Comparison of ENCODE assay signal across 1 cellular context in genomic region chr11:102109896-102110760, GRCh38.
TF ChIP-seq lines count a peak whose summit lies in the region.

Gene YAP1 (plus strand): TSS chr11:102110447. CDS start chr11:102110849, 402 bp downstream.

TF ChIP-seq in HEK293, 187 proteins besides CTCF, POLR2A, EP300 and RAD21 (continued from another document and continues in another):
- 0 out of 2 replicates have a peak, but pooled peaks have one; percentile 33 for TF ChIP-seq ZNF580 (tag by site-specific recombination; IDR thresholded peaks at IDR 0.05)
- TF ChIP-seq HOXD13 (CRISPR knock-in tag; IDR thresholded peaks at IDR 0.05; ENCODE audit: borderline replicate concordance), result no peak
- no peak for TF ChIP-seq ZNF621 (tag by site-specific recombination; IDR thresholded peaks at IDR 0.05)
- TF ChIP-seq KLF7 (tag by site-specific recombination; IDR thresholded peaks at IDR 0.05; ENCODE audit: borderline replicate concordance), result peak; percentile 62; the same call in 1 of the 2 replicates
- TF ChIP-seq ZXDB (tag by site-specific recombination; IDR thresholded peaks at IDR 0.05), result peak; percentile 87
- TF ChIP-seq ZNF645 (tag by site-specific recombination; IDR thresholded peaks at IDR 0.05), result no peak
- no peak for TF ChIP-seq ZNF114 (tag by site-specific recombination; IDR thresholded peaks at IDR 0.05)
- TF ChIP-seq KLF1 (tag by site-specific recombination; IDR thresholded peaks at IDR 0.05), result peak; percentile 85
- TF ChIP-seq SCRT2 (tag by site-specific recombination; IDR thresholded peaks at IDR 0.05), result peak; percentile 51
- peak; percentile 74 for TF ChIP-seq ZNF629 (tag by site-specific recombination; IDR thresholded peaks at IDR 0.05)
- TF ChIP-seq ZBTB21 (tag by site-specific recombination; IDR thresholded peaks at IDR 0.05), result 0 out of 2 replicates have a peak, but pooled peaks have one; percentile 16
- TF ChIP-seq ZNF660 (tag by site-specific recombination; IDR thresholded peaks at IDR 0.05), result peak; percentile 85
- 0 out of 2 replicates have a peak, but pooled peaks have one; percentile 11 for TF ChIP-seq ZNF585B (tag by site-specific recombination; IDR thresholded peaks at IDR 0.05)
- TF ChIP-seq MYNN (tag by site-specific recombination; IDR thresholded peaks at IDR 0.05; ENCODE audit: borderline replicate concordance), result no peak; the same call in 1 of the 2 replicates
- TF ChIP-seq ZBTB8A (tag by site-specific recombination; IDR thresholded peaks at IDR 0.05), result peak; percentile 95
- peak; percentile 78; the same call in 1 of the 2 replicates for TF ChIP-seq PATZ1 (tag by site-specific recombination; IDR thresholded peaks at IDR 0.05)
- peak; percentile 49 for TF ChIP-seq PRDM10 (tag by site-specific recombination; IDR thresholded peaks at IDR 0.05)
- peak; percentile 76; the same call in 1 of the 2 replicates for TF ChIP-seq GLI4 (tag by site-specific recombination; IDR thresholded peaks at IDR 0.05)
- 0 out of 2 replicates have a peak, but pooled peaks have one; percentile 28 for TF ChIP-seq ZBTB1 (tag by site-specific recombination; IDR thresholded peaks at IDR 0.05)
- no peak for TF ChIP-seq ZNF664 (tag by site-specific recombination; IDR thresholded peaks at IDR 0.05)
- no peak; the same call in 1 of the 2 replicates for TF ChIP-seq ZNF548 (tag by site-specific recombination; IDR thresholded peaks at IDR 0.05)
- TF ChIP-seq KLF17 (tag by site-specific recombination; IDR thresholded peaks at IDR 0.05), result peak; percentile 86
- TF ChIP-seq ZNF26 (tag by site-specific recombination; IDR thresholded peaks at IDR 0.05), result no peak
- peak; percentile 67 for TF ChIP-seq ZNF529 (tag by site-specific recombination; IDR thresholded peaks at IDR 0.05; ENCODE audit: insufficient replicate concordance)
- TF ChIP-seq ZNF366 (tag by site-specific recombination; conservative IDR thresholded peaks at IDR 0.05), result peak; percentile 86
- peak; percentile 55; the same call in 1 of the 2 replicates for TF ChIP-seq ZNF777 (tag by site-specific recombination; IDR thresholded peaks at IDR 0.05; ENCODE audit: borderline replicate concordance)
- peak; percentile 99 for TF ChIP-seq ZBTB44 (tag by site-specific recombination; IDR thresholded peaks at IDR 0.05)
- TF ChIP-seq ZNF24 (tag by site-specific recombination; IDR thresholded peaks at IDR 0.05), result peak; percentile 82; the same call in 1 of the 2 replicates
- no peak for TF ChIP-seq ZNF654 (tag by site-specific recombination; IDR thresholded peaks at IDR 0.05; ENCODE audit: low read depth)
- 0 out of 2 replicates have a peak, but pooled peaks have one; percentile 10 for TF ChIP-seq ZNF549 (tag by site-specific recombination; IDR thresholded peaks at IDR 0.05)
- peak; percentile 92 for TF ChIP-seq ZNF600 (tag by site-specific recombination; IDR thresholded peaks at IDR 0.05)
- peak; percentile 49 for TF ChIP-seq ZNF623 (tag by site-specific recombination; IDR thresholded peaks at IDR 0.05)
- no peak for TF ChIP-seq ZNF302 (tag by site-specific recombination; IDR thresholded peaks at IDR 0.05; ENCODE audit: low read depth)
- no peak for TF ChIP-seq ZNF404 (tag by site-specific recombination; IDR thresholded peaks at IDR 0.05)
- no peak for TF ChIP-seq ZNF473 (tag by site-specific recombination; IDR thresholded peaks at IDR 0.05)
- no peak for TF ChIP-seq ZNF560 (tag by site-specific recombination; IDR thresholded peaks at IDR 0.05; ENCODE audit: borderline replicate concordance)
- no peak for TF ChIP-seq ZNF292 (tag by site-specific recombination; IDR thresholded peaks at IDR 0.05; ENCODE audit: borderline replicate concordance, low read depth)
- TF ChIP-seq ZNF146 (tag by site-specific recombination; IDR thresholded peaks at IDR 0.05), result peak; percentile 65
- peak; percentile 90 for TF ChIP-seq PRDM1 (tag by site-specific recombination; IDR thresholded peaks at IDR 0.05)
- TF ChIP-seq IKZF3 (tag by site-specific recombination; IDR thresholded peaks at IDR 0.05), result peak; percentile 95
- no peak for TF ChIP-seq ZNF510 (tag by site-specific recombination; IDR thresholded peaks at IDR 0.05; ENCODE audit: insufficient replicate concordance)
- TF ChIP-seq GLIS2 (tag by site-specific recombination; IDR thresholded peaks at IDR 0.05), result no peak
- peak; percentile 65; the same call in 1 of the 2 replicates for TF ChIP-seq ZNF76 (tag by site-specific recombination; IDR thresholded peaks at IDR 0.05; ENCODE audit: borderline replicate concordance, low read depth)
- no peak for TF ChIP-seq ZNF830 (tag by site-specific recombination; IDR thresholded peaks at IDR 0.05; ENCODE audit: low read depth)
- TF ChIP-seq ZNF138 (tag by site-specific recombination; IDR thresholded peaks at IDR 0.05; ENCODE audit: borderline replicate concordance), result no peak
- TF ChIP-seq MZF1 (tag by site-specific recombination; IDR thresholded peaks at IDR 0.05; ENCODE audit: borderline replicate concordance), result peak; percentile 81
- peak; percentile 97 for TF ChIP-seq ZSCAN30 (tag by site-specific recombination; IDR thresholded peaks at IDR 0.05)
- no peak for TF ChIP-seq ZNF48 (tag by site-specific recombination; IDR thresholded peaks at IDR 0.05)
- TF ChIP-seq ZNF514 (tag by site-specific recombination; IDR thresholded peaks at IDR 0.05), result no peak
- TF ChIP-seq BCL11B (tag by site-specific recombination; IDR thresholded peaks at IDR 0.05; ENCODE audit: low read depth), result peak; percentile 30; the same call in 1 of the 2 replicates
- peak; percentile 92 for TF ChIP-seq SP7 (tag by site-specific recombination; IDR thresholded peaks at IDR 0.05)
- no peak for TF ChIP-seq ZNF211 (tag by site-specific recombination; IDR thresholded peaks at IDR 0.05; ENCODE audit: low read depth)
- TF ChIP-seq ZBTB7A (tag by site-specific recombination; IDR thresholded peaks at IDR 0.05; ENCODE audit: low read depth), result peak; percentile 61; the same call in 1 of the 2 replicates
- no peak for TF ChIP-seq ZNF112 (tag by site-specific recombination; IDR thresholded peaks at IDR 0.05)
- TF ChIP-seq ZNF19 (tag by site-specific recombination; IDR thresholded peaks at IDR 0.05; ENCODE audit: low read depth), result no peak
- TF ChIP-seq GLIS1 (tag by site-specific recombination; IDR thresholded peaks at IDR 0.05), result no peak
- no peak for TF ChIP-seq ZNF37A (tag by site-specific recombination; IDR thresholded peaks at IDR 0.05)
- TF ChIP-seq ZNF335 (tag by site-specific recombination; conservative IDR thresholded peaks at IDR 0.05), result peak; percentile 90
- TF ChIP-seq ZNF426 (tag by site-specific recombination; IDR thresholded peaks at IDR 0.05), result no peak
- TF ChIP-seq ZSCAN23 (tag by site-specific recombination; IDR thresholded peaks at IDR 0.05), result 0 out of 2 replicates have a peak, but pooled peaks have one; percentile 50
- TF ChIP-seq ZNF239 (tag by site-specific recombination; IDR thresholded peaks at IDR 0.05), result 0 out of 2 replicates have a peak, but pooled peaks have one; percentile 14
- no peak for TF ChIP-seq ZNF221 (tag by site-specific recombination; IDR thresholded peaks at IDR 0.05; ENCODE audit: borderline replicate concordance)
